1 cellular context compared by ENCODE assay signal in genomic region chr17:17922198-17922901, GRCh38.
TF ChIP-seq lines count a peak whose summit lies in the region.

No MANE protein-coding gene starts in this region.

TF ChIP-seq in endothelial cell of umbilical vein, 7 proteins besides CTCF, POLR2A, EP300 and RAD21 (continued from another document):
- TF ChIP-seq MAX (IDR thresholded peaks at IDR 0.05; ENCODE audit: insufficient read depth, insufficient read length) = no peak
